In genomic region chr20:40930561-40930960, GRCh38 we compare ENCODE assay signal across 22 cellular contexts.
DNase-seq lines count a peak whose midpoint lies in the region; ATAC-seq, FAIRE-seq and TF ChIP-seq lines count a peak whose summit lies in the region.
"Had no signal": no experiment of that assay in that cellular context is flagged by ENCODE, and none has a peak within 500 bp of the region (broad histone marks: within the 10 kb centered on the region; RNA-seq: fewer than 3 reads in every experiment).

No MANE protein-coding gene starts in this region.

- H3K4me3 ChIP-seq in DND-41 (ENCODE audit: low read depth in 1 of 2, low read length in 2 of 2) (peak overlapping the region in 1 of 2 experiments; percentile 15; a peak in 1 of 4 replicates), choroid plexus epithelial cell (ENCODE audit: low read depth, low read length) (no peak overlapping the region), lower leg skin (ENCODE audit: low read depth, poor library complexity, severe bottlenecking) (no peak overlapping the region), Peyer's patch (no peak overlapping the region)
- H3K4me3 ChIP-seq: PC-9 had no signal

- peak; percentile 70 for FAIRE-seq in HTR-8/SVneo (lab: Jason Lieb, UNC)
- FAIRE-seq: A204.1 had no signal

- TF ChIP-seq CTCF in DND-41 (IDR thresholded peaks at IDR 0.05; ENCODE audit: borderline replicate concordance, extremely low read depth, low read length, poor library complexity, severe bottlenecking) (no peak), choroid plexus epithelial cell (conservative IDR thresholded peaks at IDR 0.05; ENCODE audit: low read depth, low read length) (no peak), lower leg skin (IDR thresholded peaks at IDR 0.05) (no peak), Peyer's patch (IDR thresholded peaks at IDR 0.05) (no peak)

- ATAC-seq in DND-41 (ENCODE audit: insufficient read depth, low read depth): no peak
- ATAC-seq in HG03432 (IDR thresholded peaks at IDR 0.05; ENCODE audit: unreplicated experiment): no peak

- H3K27ac ChIP-seq in DND-41 (ENCODE audit: low read length) (peak overlapping the region; percentile 96), Peyer's patch (no peak overlapping the region)
- H3K27ac ChIP-seq: PC-9 had no signal

- peak overlapping the region; percentile 66 for H3K9ac ChIP-seq in DND-41 (ENCODE audit: low read depth, low read length)

- 75 to 88% methylated on average over 1 of the region's 1 CpG for WGBS in lower leg skin, 2 donors

- H3K27me3 ChIP-seq in DND-41 (ENCODE audit: insufficient read depth, low read length, poor library complexity) (no peaks in the 10 kb centered on the region), Peyer's patch (no peaks in the 10 kb centered on the region)

- H3K36me3 ChIP-seq in DND-41 (ENCODE audit: insufficient read depth, low read length): no peaks in the 10 kb centered on the region
- H3K36me3 ChIP-seq in Peyer's patch: no peaks in the 10 kb centered on the region

- H4K20me1 ChIP-seq in DND-41 (ENCODE audit: insufficient read depth, low read length): no peaks in the 10 kb centered on the region

- peak overlapping the region; percentile 54; the same call in 1 of the 2 replicates for H2AFZ ChIP-seq in DND-41 (ENCODE audit: low read depth, low read length)
- H2AFZ ChIP-seq: PC-9 had no signal

- H3K79me2 ChIP-seq in DND-41 (ENCODE audit: insufficient read depth, low read length): no peaks in the 10 kb centered on the region

- TF ChIP-seq POLR2A in lower leg skin (IDR thresholded peaks at IDR 0.05) (no peak), Peyer's patch (IDR thresholded peaks at IDR 0.05) (no peak)

- intact Hi-C loops in lower leg skin (cut with DNase I; ENCODE audit: low total_unique reads): no loop called here

- DNase-seq in DND-41 (no peak), HTR-8/SVneo (ENCODE audit: insufficient read length, low spot score) (no peak), RPMI7951 (ENCODE audit: low read depth) (peak; percentile 24), choroid plexus epithelial cell (ENCODE audit: low read depth) (peak; percentile 52), lower leg skin (ENCODE audit: low spot score in 2 of 2) (no peak), Peyer's patch (no peak)
- DNase-seq in activated naive CD4-positive, alpha-beta T cell treated with Interleukin-2 at 50 U/mL for 16 hours: no peak
- DNase-seq: CD4-positive, CD25-positive, alpha-beta regulatory T cell; DMS53; GF-D8; GOT3; HFFc6; NCI-H1092; NCI-H1694; NCI-H2107; NCI-H226; NCI-H526 treated with DMSO at 0.1 percent for 48 hours; NK-92 treated with Interleukin-12 subunit alpha and Interleukin-12 subunit beta, amount 100 ng/mL, for 24 hours; PC-9; SHP77 treated with DMSO at 0.1 percent for 48 hours had no signal

- H3K9me3 ChIP-seq in DND-41 (ENCODE audit: insufficient read depth, low read length, severe bottlenecking): no peaks in the 10 kb centered on the region
- no peaks in the 10 kb centered on the region for H3K9me3 ChIP-seq in Peyer's patch

- peak overlapping the region; percentile 47; the same call in 1 of the 2 replicates for H3K4me2 ChIP-seq in DND-41 (ENCODE audit: insufficient read depth, low read length)
- H3K4me2 ChIP-seq: PC-9 had no signal

- H3K4me1 ChIP-seq in DND-41 (ENCODE audit: insufficient read depth, low read length) (peaks cover 54% of the 10 kb centered on the region), Peyer's patch (no peaks in the 10 kb centered on the region)

Comparison
In these comparisons a context has a peak if more than half of its experiments do, and no peak if none do; other contexts are left out.
1. DNase-seq: peak in RPMI7951 (single experiment) and choroid plexus epithelial cell (single experiment); none in DND-41 (single experiment), HTR-8/SVneo (single experiment), lower leg skin (0 of 2), Peyer's patch (0 of 3) and activated naive CD4-positive, alpha-beta T cell treated with Interleukin-2 at 50 U/mL for 16 hours (single experiment).